ENCODE assay signal across 1 cellular context in the genomic region with DNA sequence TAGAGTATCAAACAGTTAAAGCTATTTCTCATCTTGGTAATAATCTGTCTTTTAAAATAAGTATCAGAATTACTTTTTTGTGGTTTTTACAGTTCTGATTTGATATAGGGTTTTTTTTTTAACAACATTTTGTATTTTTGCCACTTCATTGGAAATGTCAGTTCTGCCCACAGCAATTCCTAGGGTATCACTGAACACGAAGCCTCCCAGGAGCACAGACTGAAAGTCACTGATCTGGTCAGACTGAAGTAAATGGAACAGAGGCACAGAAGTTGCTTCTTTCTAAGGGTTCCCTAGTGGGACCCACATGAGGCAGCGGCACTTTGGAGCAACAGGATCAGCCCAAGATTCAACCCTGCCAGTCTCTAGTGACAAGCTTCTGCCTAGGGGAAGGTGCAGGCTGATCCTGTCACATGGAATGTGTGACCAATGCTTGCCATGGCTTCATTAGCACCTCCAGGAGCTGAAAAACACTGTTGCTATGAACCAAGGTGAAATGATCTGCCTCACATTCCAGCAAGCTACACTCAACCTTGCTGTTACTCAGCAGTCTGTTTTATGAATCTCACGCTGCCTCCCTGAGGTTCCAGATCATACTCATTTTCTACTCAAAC.
TF ChIP-seq lines count a peak whose summit lies in the region.

No MANE protein-coding gene starts in this region.

TF ChIP-seq in GM23338, 12 proteins besides CTCF, POLR2A, EP300 and RAD21 (continued from another document):
- TF ChIP-seq STAT1 (IDR thresholded peaks at IDR 0.05; ENCODE audit: unreplicated experiment) = no peak
